Comparison of ENCODE assay signal across 8 cellular contexts in the genomic region with DNA sequence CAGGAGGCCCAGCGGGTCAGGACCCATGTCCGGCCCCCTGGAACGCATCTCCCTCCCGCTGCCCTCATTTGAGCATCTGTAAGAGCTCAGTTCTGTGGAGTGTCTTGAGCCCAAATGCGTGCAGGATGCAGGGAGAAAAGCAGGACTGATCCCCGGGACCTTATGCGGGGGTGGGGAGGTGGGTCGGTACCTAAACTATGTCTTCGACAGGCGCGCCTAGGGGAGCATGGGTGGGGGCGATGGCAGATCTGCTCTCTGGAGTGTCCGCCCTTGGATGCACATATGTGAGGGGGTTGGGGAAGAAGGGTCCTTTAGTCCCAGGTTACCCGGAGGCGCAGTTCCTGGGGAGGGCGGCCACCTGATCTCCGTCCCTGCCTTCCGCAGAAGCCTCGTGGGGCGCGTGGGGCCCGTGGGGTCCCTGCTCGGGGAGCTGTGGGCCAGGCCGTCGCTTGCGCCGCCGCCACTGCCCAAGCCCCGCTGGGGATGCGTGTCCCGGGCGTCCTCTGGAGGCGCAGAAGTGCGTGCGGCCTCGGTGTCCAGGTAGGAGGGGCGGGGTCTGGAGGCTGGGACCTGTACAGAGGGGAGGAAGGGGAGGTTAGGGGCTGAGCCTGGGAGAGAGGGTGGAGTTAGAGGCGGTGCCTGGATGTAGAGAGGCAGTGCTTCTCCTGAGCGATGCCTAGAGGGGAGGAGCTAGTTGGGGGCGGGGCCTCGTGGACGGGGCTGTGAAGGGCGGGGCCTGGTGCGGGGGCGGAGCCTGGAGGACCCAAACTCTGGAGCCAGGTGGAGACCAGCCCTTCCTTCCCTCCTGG. TPM values are rescaled to one million over a fixed set of nuclear protein-coding genes. Genes with fewer than 3 reads are reported as not detected.
A peak's percentile ranks its signal among the peaks of the same experiment; 100 is the strongest.
DNase-seq lines count a peak whose midpoint lies in the region; ATAC-seq, FAIRE-seq and TF ChIP-seq lines count a peak whose summit lies in the region.

No MANE protein-coding gene starts in this region.

- no peak for TF ChIP-seq RAD21 in GM12878 (IDR thresholded peaks at IDR 0.05; ENCODE audit: insufficient read depth, low read depth, low read length)

- no peak overlapping the region for H3K27ac ChIP-seq in AG04450 (ENCODE audit: low read depth, low read length)
- H3K27ac ChIP-seq in GM12878 (ENCODE audit: control insufficient read depth, insufficient read depth), result no peak overlapping the region
- H3K27ac ChIP-seq in lower lobe of right lung, result no peak overlapping the region
- no peak overlapping the region for H3K27ac ChIP-seq in gastroesophageal sphincter

- H3K36me3 ChIP-seq in H7 (replicated peaks; ENCODE audit: control insufficient read depth, insufficient read depth, low read length) (no peaks in the 10 kb centered on the region), GM12878 (ENCODE audit: control insufficient read depth in 2 of 2, insufficient read depth in 2 of 2, low read length in 1 of 2) (no peaks in the 10 kb centered on the region), lower lobe of right lung (no peaks in the 10 kb centered on the region), gastroesophageal sphincter (peaks cover 0 to 2% of the 10 kb centered on the region in 2 donors)

- POLR2A ChIA-PET in AG04450 (lab: Yijun Ruan, JAX), result no interaction called here
- POLR2A ChIA-PET in GM12878 (lab: Charles Lee), result no interaction called here

- H4K20me1 ChIP-seq in GM12878 (ENCODE audit: control insufficient read depth, insufficient read depth), result no peaks in the 10 kb centered on the region

- peaks cover 43% of the 10 kb centered on the region; the same call in 1 of the 2 replicates for H3K9me3 ChIP-seq in AG04450 (ENCODE audit: control insufficient read depth, insufficient read depth, low read length)
- no peaks in the 10 kb centered on the region; the same call in 2 of the 3 replicates for H3K9me3 ChIP-seq in GM12878 (replicated peaks; ENCODE audit: control insufficient read depth, insufficient read depth, low read length)
- no peaks in the 10 kb centered on the region for H3K9me3 ChIP-seq in lower lobe of right lung
- peaks cover 0 to 6% (median 0%) of the 10 kb centered on the region in 3 donors for H3K9me3 ChIP-seq in gastroesophageal sphincter

- no peaks in the 10 kb centered on the region for H3K79me2 ChIP-seq in GM12878 (ENCODE audit: control insufficient read depth, insufficient read depth, low read length)

- no peak for DNase-seq in AG04450 (ENCODE audit: low read depth, low spot score)
- peak; percentile 99 for DNase-seq in H7
- DNase-seq in T-helper 2 cell, result peak; percentile 57 to 81 (median 68)
- DNase-seq in GM12878 (ENCODE audit: low read depth, low spot score), result no peak
- DNase-seq in lower lobe of right lung, result peak; percentile 65
- peak; percentile 50 to 59 for DNase-seq in stimulated activated CD8-positive, alpha-beta memory T cell treated with anti-CD3 and anti-CD28 coated beads, Interleukin-7, amount 100 ng/mL, for 4 hours (ENCODE audit: low read depth in 2 of 2)

- peak overlapping the region; percentile 18; the same call in 1 of the 2 replicates for H3K4me3 ChIP-seq in AG04450 (ENCODE audit: low read depth, low read length)
- H3K4me3 ChIP-seq in H7 (ENCODE audit: insufficient read depth, low read depth, low read length), result peak overlapping the region; percentile 45
- H3K4me3 ChIP-seq in GM12878, result peak overlapping the region; percentile 46
- H3K4me3 ChIP-seq in lower lobe of right lung, result peak overlapping the region; percentile 23
- H3K4me3 ChIP-seq in gastroesophageal sphincter, result peak overlapping the region in 1 of 2 donors; percentile 22

- peak overlapping the region; percentile 77 for H3K4me2 ChIP-seq in GM12878 (ENCODE audit: control insufficient read depth, insufficient read depth)

- WGBS in GM12878 (ENCODE audit: insufficient coverage, insufficient replicate concordance, low lambda C conversion rate, missing lambda C conversion rate), result 54% methylated on average over 38 of the region's 45 CpGs
- 0% methylated on average over 4 to 7 of the region's 45 CpGs for WGBS in gastroesophageal sphincter (ENCODE audit: low coverage in 1 of 2), 2 donors

- peaks cover 3% of the 10 kb centered on the region for H3K4me1 ChIP-seq in GM12878 (ENCODE audit: control insufficient read depth, insufficient read depth, low read length)
- H3K4me1 ChIP-seq in lower lobe of right lung, result peaks cover 23% of the 10 kb centered on the region
- H3K4me1 ChIP-seq in gastroesophageal sphincter, result peaks cover 0 to 46% (median 22%) of the 10 kb centered on the region in 3 donors

- no TSS peak for BruUV-seq in GM12878 (replicated peaks; lab: Mats Ljungman, UMichigan)

- ATAC-seq in GM12878 (peak; percentile 83), lower lobe of right lung (peak; percentile 43 to 48), gastroesophageal sphincter (no peak), HG02763 (IDR thresholded peaks at IDR 0.05; ENCODE audit: unreplicated experiment) (no peak)

- H2AFZ ChIP-seq in GM12878 (ENCODE audit: control insufficient read depth, low read depth, low read length), result peak overlapping the region; percentile 33

- TF ChIP-seq CTCF in AG04450 (IDR thresholded peaks at IDR 0.05; ENCODE audit: low read depth, low read length), result no peak
- TF ChIP-seq CTCF in GM12878 (IDR thresholded peaks at IDR 0.05 in 2 of 3, conservative IDR thresholded peaks at IDR 0.05 in 1 of 3; ENCODE audit: control insufficient read depth in 2 of 3, extremely low read depth in 1 of 3, insufficient read depth in 1 of 3, low read depth in 3 of 3, low read length in 3 of 3), result no peak
- TF ChIP-seq CTCF in lower lobe of right lung (IDR thresholded peaks at IDR 0.05), result no peak
- TF ChIP-seq CTCF in gastroesophageal sphincter (IDR thresholded peaks at IDR 0.05), result no peak

- SMC1A ChIA-PET in GM12878 (lab: Charles Lee; ENCODE audit: uncharacterized antibody, unreplicated experiment), result no interaction called here

- H3K9ac ChIP-seq in GM12878 (ENCODE audit: control insufficient read depth, insufficient read depth, low read length), result no peak overlapping the region

- CTCF ChIA-PET in AG04450 (lab: Charles Lee) (interaction anchor here (0.6 to 2.9 kb wide), 2 partner anchors 10 to 13 kb away, joined by 5 to 22 read pairs; no protein-coding TSS in a partner anchor), GM12878 (lab: Yijun Ruan, JAX) (interaction anchor here (1.6 kb wide), 2 partner anchors 9 to 13 kb away, joined by 3 to 10 read pairs; no protein-coding TSS in a partner anchor)

- H3K27me3 ChIP-seq in AG04450 (ENCODE audit: control insufficient read depth, insufficient read depth, low read length), result peaks cover 26% of the 10 kb centered on the region
- H3K27me3 ChIP-seq in H7 (ENCODE audit: control insufficient read depth, insufficient read depth, low read length), result peaks cover 27% of the 10 kb centered on the region
- peaks cover 0 to 3% of the 10 kb centered on the region in 2 experiments; a peak in 1 of 4 replicates for H3K27me3 ChIP-seq in GM12878 (replicated peaks in 1 of 2; ENCODE audit: control insufficient read depth in 2 of 2, insufficient read depth in 2 of 2, low read length in 1 of 2)
- H3K27me3 ChIP-seq in lower lobe of right lung (ENCODE audit: low read depth), result peaks cover 77% of the 10 kb centered on the region
- H3K27me3 ChIP-seq in gastroesophageal sphincter, result peaks cover 87% of the 10 kb centered on the region

- RAD21 ChIA-PET in GM12878 (lab: Charles Lee; ENCODE audit: unreplicated experiment), result no interaction called here

- in situ Hi-C loops in GM12878 (cut with MboI), result loop anchor here (25.0 kb wide), 4 partner anchors 871 to 1496 kb away; a partner anchor contains a TSS

- no peak for TF ChIP-seq POLR2A in GM12878 (IDR thresholded peaks at IDR 0.05; ENCODE audit: low read depth, low read length)
- TF ChIP-seq POLR2A in gastroesophageal sphincter (IDR thresholded peaks at IDR 0.05), result no peak

- FAIRE-seq in GM12878 (lab: Jason Lieb, UNC), result no peak

- intact Hi-C loops in GM12878 (cut with micrococcal nuclease; ENCODE audit: unreplicated experiment) (no loop called here), lower lobe of right lung (cut with DNase I) (no loop called here)

- no peak for TF ChIP-seq EP300 in GM12878 (IDR thresholded peaks at IDR 0.05; ENCODE audit: borderline replicate concordance in 1 of 2, control insufficient read depth in 1 of 2, low read depth in 2 of 2, low read length in 2 of 2)
- TF ChIP-seq EP300 in gastroesophageal sphincter (IDR thresholded peaks at IDR 0.05), result no peak

RNA-seq across cellular contexts. Expression of a gene that starts 2.8 kb away (rescaled TPM):
- polyA plus RNA-seq in AG04450 (2011; rRNA removed), result 0.20 and 0.25 TPM in 2 replicates
- 0.13 and 0.18 TPM in 2 replicates for polyA minus RNA-seq in AG04450 (2011; rRNA and poly(A)+ RNA removed)
- 4.4 and 7.0 TPM in 2 replicates for total RNA-seq in H7 (2014; rRNA removed; shearing (Covaris generic))
- total RNA-seq in GM12878 (2013; cell fraction: nucleolus; rRNA removed), result 0.34 and 0.77 TPM in 2 replicates
- total RNA-seq in GM12878 (2014; rRNA removed), result 0.06 TPM in 1 of 2 replicates, not detected in the other
- total RNA-seq in GM12878 (2014; rRNA removed; fragmentation: Illumina TruSeq; extraction: Trizol), result not detected in 2 replicates
- total RNA-seq in GM12878 (2021), result 0.05 TPM in 1 of 2 replicates, not detected in the other
- polyA plus RNA-seq in GM12878 (2011; ENCODE audit: low read depth), result not detected
- polyA plus RNA-seq in GM12878 (2011; rRNA removed), result not detected in 2 replicates
- 0.05 TPM in 1 of 2 replicates, not detected in the other for polyA plus RNA-seq in GM12878 (2011; cell fraction: cytosol; rRNA removed)
- polyA plus RNA-seq in GM12878 (2011; cell fraction: nucleus; rRNA removed), result 0.12 and 0.16 TPM in 2 replicates
- polyA plus RNA-seq in GM12878 (2012), result 0.11 and 0.12 TPM in 2 replicates
- not detected in 2 replicates for polyA plus RNA-seq in GM12878 (2014; fragmentation: Illumina TruSeq; extraction: Trizol)
- not detected for polyA plus RNA-seq in GM12878 (2014; fragmentation: Nextera tagmentation; extraction: Ambion mirVana)
- polyA plus RNA-seq in GM12878 (2014; rRNA removed), result 0.08 TPM in 1 of 2 replicates, not detected in the other
- polyA plus RNA-seq in GM12878 (2016; fragmentation: Nextera tagmentation; extraction: Ambion mirVana), result under 1 TPM in 1 of 2 experiments, not detected in 1; 0.05 TPM
- polyA minus RNA-seq in GM12878 (2011; rRNA and poly(A)+ RNA removed), result not detected in 2 replicates
- polyA minus RNA-seq in GM12878 (2011; cell fraction: cytosol; rRNA and poly(A)+ RNA removed), result not detected in 2 replicates
- polyA minus RNA-seq in GM12878 (2011; cell fraction: nucleus; rRNA and poly(A)+ RNA removed), result not detected in 2 replicates
- 0.12 TPM for total RNA-seq in lower lobe of right lung
- total RNA-seq in gastroesophageal sphincter, result under 1 TPM in 2 of 4 donors, not detected in 2; 0.19 to 0.27 TPM

RNA-seq across cellular contexts. Expression of a gene that starts 12.2 kb away (rescaled TPM):
- 1.2 and 1.4 TPM in 2 replicates for polyA plus RNA-seq in AG04450 (2011; rRNA removed)
- 0.28 and 0.56 TPM in 2 replicates for polyA minus RNA-seq in AG04450 (2011; rRNA and poly(A)+ RNA removed)
- total RNA-seq in H7 (2014; rRNA removed; shearing (Covaris generic)), result 0.74 and 1.2 TPM in 2 replicates
- total RNA-seq in GM12878 (2013; cell fraction: nucleolus; rRNA removed), result 6.9 and 7.3 TPM in 2 replicates
- total RNA-seq in GM12878 (2014; rRNA removed), result 0.96 and 0.98 TPM in 2 replicates
- total RNA-seq in GM12878 (2014; rRNA removed; fragmentation: Illumina TruSeq; extraction: Trizol), result 1.2 and 1.4 TPM in 2 replicates
- 5.6 and 5.9 TPM in 2 replicates for total RNA-seq in GM12878 (2021)
- 1.0 TPM for polyA plus RNA-seq in GM12878 (2011; ENCODE audit: low read depth)
- 2.4 and 2.6 TPM in 2 replicates for polyA plus RNA-seq in GM12878 (2011; rRNA removed)
- polyA plus RNA-seq in GM12878 (2011; cell fraction: cytosol; rRNA removed), result 1.6 and 4.3 TPM in 2 replicates
- 37.2 and 59.5 TPM in 2 replicates for polyA plus RNA-seq in GM12878 (2011; cell fraction: nucleus; rRNA removed)
- 3.6 and 5.1 TPM in 2 replicates for polyA plus RNA-seq in GM12878 (2012)
- polyA plus RNA-seq in GM12878 (2014; fragmentation: Illumina TruSeq; extraction: Trizol), result 4.6 and 5.2 TPM in 2 replicates
- polyA plus RNA-seq in GM12878 (2014; fragmentation: Nextera tagmentation; extraction: Ambion mirVana), result under 1 TPM; 0.05 to 0.08 TPM
- polyA plus RNA-seq in GM12878 (2014; rRNA removed), result 5.5 and 6.2 TPM in 2 replicates
- polyA plus RNA-seq in GM12878 (2016; fragmentation: Nextera tagmentation; extraction: Ambion mirVana), result 1 to 10 TPM; 6.3 to 6.9 TPM
- polyA minus RNA-seq in GM12878 (2011; rRNA and poly(A)+ RNA removed), result 0.95 and 1.4 TPM in 2 replicates
- polyA minus RNA-seq in GM12878 (2011; cell fraction: cytosol; rRNA and poly(A)+ RNA removed), result 1.2 and 1.4 TPM in 2 replicates
- polyA minus RNA-seq in GM12878 (2011; cell fraction: nucleus; rRNA and poly(A)+ RNA removed), result 1.8 and 7.4 TPM in 2 replicates
- total RNA-seq in lower lobe of right lung, result 6.6 TPM
- 1 to 10 TPM in 2 of 4 donors, under 1 TPM in 2; 0.45 to 1.4 (median 0.96) TPM for total RNA-seq in gastroesophageal sphincter

RNA-seq across cellular contexts. Expression of a gene that starts 24.9 kb away (rescaled TPM):
- 388 and 454 TPM in 2 replicates for polyA plus RNA-seq in AG04450 (2011; rRNA removed)
- 86.2 and 132 TPM in 2 replicates for polyA minus RNA-seq in AG04450 (2011; rRNA and poly(A)+ RNA removed)
- 249 and 291 TPM in 2 replicates for total RNA-seq in H7 (2014; rRNA removed; shearing (Covaris generic))
- total RNA-seq in GM12878 (2013; cell fraction: nucleolus; rRNA removed), result 144 and 157 TPM in 2 replicates
- 263 and 284 TPM in 2 replicates for total RNA-seq in GM12878 (2014; rRNA removed)
- total RNA-seq in GM12878 (2014; rRNA removed; fragmentation: Illumina TruSeq; extraction: Trizol), result 303 and 329 TPM in 2 replicates
- total RNA-seq in GM12878 (2021), result 462 and 473 TPM in 2 replicates
- 1,149 TPM for polyA plus RNA-seq in GM12878 (2011; ENCODE audit: low read depth)
- polyA plus RNA-seq in GM12878 (2011; rRNA removed), result 282 and 475 TPM in 2 replicates
- polyA plus RNA-seq in GM12878 (2011; cell fraction: cytosol; rRNA removed), result 834 and 1,057 TPM in 2 replicates
- 373 and 417 TPM in 2 replicates for polyA plus RNA-seq in GM12878 (2011; cell fraction: nucleus; rRNA removed)
- 244 and 350 TPM in 2 replicates for polyA plus RNA-seq in GM12878 (2012)
- 53.4 and 224 TPM in 2 replicates for polyA plus RNA-seq in GM12878 (2014; fragmentation: Illumina TruSeq; extraction: Trizol)
- polyA plus RNA-seq in GM12878 (2014; fragmentation: Nextera tagmentation; extraction: Ambion mirVana), result 100 to 1,000 TPM; 232 to 449 TPM
- 528 and 564 TPM in 2 replicates for polyA plus RNA-seq in GM12878 (2014; rRNA removed)
- polyA plus RNA-seq in GM12878 (2016; fragmentation: Nextera tagmentation; extraction: Ambion mirVana), result 100 to 1,000 TPM; 566 to 586 TPM
- polyA minus RNA-seq in GM12878 (2011; rRNA and poly(A)+ RNA removed), result 117 and 160 TPM in 2 replicates
- 69.2 and 95.4 TPM in 2 replicates for polyA minus RNA-seq in GM12878 (2011; cell fraction: cytosol; rRNA and poly(A)+ RNA removed)
- polyA minus RNA-seq in GM12878 (2011; cell fraction: nucleus; rRNA and poly(A)+ RNA removed), result 44.1 and 69.0 TPM in 2 replicates
- 218 TPM for total RNA-seq in lower lobe of right lung
- total RNA-seq in gastroesophageal sphincter, result 100 to 1,000 TPM in 1 of 4 donors, 10 to 100 TPM in 3; 41.6 to 113 (median 71.4) TPM

RNA-seq across cellular contexts. Expression of a gene that starts 25.6 kb away (rescaled TPM):
- polyA plus RNA-seq in AG04450 (2011; rRNA removed) (1.0 and 1.7 TPM in 2 replicates), GM12878 (2011; rRNA removed) (0.76 and 1.5 TPM in 2 replicates), GM12878 (2014; fragmentation: Illumina TruSeq; extraction: Trizol) (0.06 TPM in 1 of 2 replicates, not detected in the other), GM12878 (2014; fragmentation: Nextera tagmentation; extraction: Ambion mirVana) (not detected), GM12878 (2014; rRNA removed) (3.6 and 3.7 TPM in 2 replicates), GM12878 (2016; fragmentation: Nextera tagmentation; extraction: Ambion mirVana) (under 1 TPM; 0.38 to 0.47 TPM)
- polyA minus RNA-seq in AG04450 (2011; rRNA and poly(A)+ RNA removed), result 0.48 and 0.60 TPM in 2 replicates
- total RNA-seq in H7 (2014; rRNA removed; shearing (Covaris generic)), result 4.7 and 9.8 TPM in 2 replicates
- total RNA-seq in GM12878 (2013; cell fraction: nucleolus; rRNA removed), result 10.2 and 12.0 TPM in 2 replicates
- total RNA-seq in GM12878 (2014; rRNA removed) (0.82 and 1.6 TPM in 2 replicates), GM12878 (2014; rRNA removed; fragmentation: Illumina TruSeq; extraction: Trizol) (0.49 and 0.55 TPM in 2 replicates), GM12878 (2021) (2.3 and 2.9 TPM in 2 replicates), lower lobe of right lung (2.9 TPM), gastroesophageal sphincter (1 to 10 TPM in 2 of 4 donors, under 1 TPM in 2; 0.40 to 3.3 (median 0.92) TPM)
- polyA plus RNA-seq in GM12878 (2011; ENCODE audit: low read depth), result 0.58 TPM
- 3.1 and 4.8 TPM in 2 replicates for polyA plus RNA-seq in GM12878 (2011; cell fraction: cytosol; rRNA removed)
- polyA plus RNA-seq in GM12878 (2011; cell fraction: nucleus; rRNA removed), result 12.7 and 13.5 TPM in 2 replicates
- 1.7 and 2.8 TPM in 2 replicates for polyA plus RNA-seq in GM12878 (2012)
- polyA minus RNA-seq in GM12878 (2011; rRNA and poly(A)+ RNA removed), result 1.7 and 5.9 TPM in 2 replicates
- 2.1 and 3.7 TPM in 2 replicates for polyA minus RNA-seq in GM12878 (2011; cell fraction: cytosol; rRNA and poly(A)+ RNA removed)
- polyA minus RNA-seq in GM12878 (2011; cell fraction: nucleus; rRNA and poly(A)+ RNA removed), result 13.4 and 18.7 TPM in 2 replicates

Comparison
In these comparisons a context has a peak if more than half of its experiments do, and no peak if none do; other contexts are left out.
1. DNase-seq: peak in H7 (single experiment), T-helper 2 cell (5 of 5), lower lobe of right lung (single experiment) and stimulated activated CD8-positive, alpha-beta memory T cell treated with anti-CD3 and anti-CD28 coated beads, Interleukin-7, amount 100 ng/mL, for 4 hours (2 of 2); none in AG04450 (single experiment) and GM12878 (single experiment).
2. ATAC-seq: peak in GM12878 (single experiment) and lower lobe of right lung (2 of 2); none in gastroesophageal sphincter (single experiment) and HG02763 (single experiment).